30 cellular contexts compared by ENCODE assay signal in the genomic region with DNA sequence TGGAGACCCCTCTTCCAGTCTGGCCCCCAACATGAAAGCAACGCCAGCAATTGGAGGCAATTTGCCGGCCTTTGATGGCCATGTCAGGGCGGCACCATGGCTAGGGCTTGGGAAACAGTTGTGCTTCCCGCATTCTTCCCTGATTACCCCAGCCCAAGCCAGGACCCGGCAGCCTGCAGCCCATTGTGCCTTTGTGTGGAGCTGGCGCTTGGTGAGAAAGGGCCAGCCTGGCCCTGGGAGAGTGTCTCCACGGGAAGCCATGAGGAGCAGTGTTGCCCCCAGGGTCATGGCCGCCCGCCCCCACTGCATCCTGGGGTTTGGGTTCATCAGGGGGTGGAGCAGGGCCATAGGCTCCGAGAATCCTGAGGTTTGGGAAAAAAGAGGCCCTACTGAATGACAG.
DNase-seq lines count a peak whose midpoint lies in the region; ATAC-seq and TF ChIP-seq lines count a peak whose summit lies in the region.
"Had no signal": no experiment of that assay in that cellular context is flagged by ENCODE, and none has a peak within 500 bp of the region (broad histone marks: within the 10 kb centered on the region; RNA-seq: fewer than 3 reads in every experiment).

No MANE protein-coding gene starts in this region.

- H3K23ac ChIP-seq in mesendoderm (ENCODE audit: low read length) = no peak overlapping the region

- no peak overlapping the region for H3K56ac ChIP-seq in mesendoderm (ENCODE audit: low read length)

- peak overlapping the region; percentile 50 for H3K27ac ChIP-seq in ectodermal cell (ENCODE audit: insufficient read depth, low read depth, low read length, poor library complexity, severe bottlenecking)
- no peak overlapping the region for H3K27ac ChIP-seq in mesendoderm (ENCODE audit: low read depth, low read length)
- H3K27ac ChIP-seq: 22Rv1, C4-2B, HL-60 had no signal

- no peak overlapping the region for H4K8ac ChIP-seq in mesendoderm (ENCODE audit: low read depth, low read length)

- no peak overlapping the region for H3K18ac ChIP-seq in mesendoderm (ENCODE audit: low read length)

- H2BK5ac ChIP-seq in mesendoderm (ENCODE audit: low read length) = no peak overlapping the region

- H3K4me3 Mint-ChIP-seq in stimulated activated effector memory CD8-positive, alpha-beta T cell treated with anti-CD3 and anti-CD28 coated beads, Interleukin-12 subunit alpha, Interleukin-12 subunit beta, amount 100 ng/mL, for 72 hours = no peak overlapping the region
- H3K4me3 Mint-ChIP-seq in activated CD4-positive, alpha-beta memory T cell treated with anti-CD3 and anti-CD28 coated beads for 36 hours = no peak overlapping the region
- H3K4me3 Mint-ChIP-seq: B cell; CD8-positive, alpha-beta T cell had no signal

- no peaks in the 10 kb centered on the region for H3K4me1 Mint-ChIP-seq in stimulated activated effector memory CD8-positive, alpha-beta T cell treated with anti-CD3 and anti-CD28 coated beads, Interleukin-12 subunit alpha, Interleukin-12 subunit beta, amount 100 ng/mL, for 72 hours
- no peaks in the 10 kb centered on the region for H3K4me1 Mint-ChIP-seq in activated CD4-positive, alpha-beta memory T cell treated with anti-CD3 and anti-CD28 coated beads for 36 hours (ENCODE audit: low read depth)
- H3K4me1 Mint-ChIP-seq: B cell had no signal

- no peak overlapping the region for H3K4me3 ChIP-seq in ectodermal cell (ENCODE audit: insufficient read depth, low read depth, low read length)
- H3K4me3 ChIP-seq in mesendoderm (ENCODE audit: low read length) = no peak overlapping the region

- no peak overlapping the region for H3K4ac ChIP-seq in mesendoderm (ENCODE audit: low read depth, low read length)

- H3K9me3 ChIP-seq in ectodermal cell (ENCODE audit: control insufficient read depth, low read length) = no peaks in the 10 kb centered on the region
- H3K9me3 ChIP-seq: Caco-2 had no signal

- no peak overlapping the region for H3K4me2 ChIP-seq in mesendoderm (ENCODE audit: low read length)

- no peak for ATAC-seq in activated naive CD4-positive, alpha-beta T cell treated with anti-CD3 and anti-CD28 coated beads, Interleukin-2, amount 50 U/mL, for 72 hours
- no peak for ATAC-seq in stimulated activated effector memory CD8-positive, alpha-beta T cell treated with anti-CD3 and anti-CD28 coated beads, Interleukin-12 subunit alpha, Interleukin-12 subunit beta, amount 100 ng/mL, for 72 hours
- ATAC-seq: CD8-positive, alpha-beta T cell; HepG2; PC-3; Right ventricle myocardium inferior had no signal

- POLR2A ChIA-PET in activated CD4-positive, alpha-beta memory T cell treated with anti-CD3 and anti-CD28 coated beads for 36 hours (lab: Charles Lee) = no interaction called here

- no peaks in the 10 kb centered on the region for H3K36me3 Mint-ChIP-seq in activated naive CD4-positive, alpha-beta T cell treated with anti-CD3 and anti-CD28 coated beads, Interleukin-2, amount 50 U/mL, for 72 hours
- no peaks in the 10 kb centered on the region for H3K36me3 Mint-ChIP-seq in stimulated activated effector memory CD8-positive, alpha-beta T cell treated with anti-CD3 and anti-CD28 coated beads, Interleukin-12 subunit alpha, Interleukin-12 subunit beta, amount 100 ng/mL, for 72 hours
- no peaks in the 10 kb centered on the region for H3K36me3 Mint-ChIP-seq in activated CD4-positive, alpha-beta memory T cell treated with anti-CD3 and anti-CD28 coated beads for 36 hours
- H3K36me3 Mint-ChIP-seq: CD8-positive, alpha-beta T cell had no signal

- no peak for DNase-seq in activated naive CD4-positive, alpha-beta T cell treated with anti-CD3 and anti-CD28 coated beads, Interleukin-2, amount 50 U/mL, for 72 hours (ENCODE audit: low spot score in 2 of 2)
- DNase-seq in activated naive CD4-positive, alpha-beta T cell treated with anti-CD3 and anti-CD28 coated beads, Interleukin-2, amount 50 U/mL, for 16 hours = no peak
- DNase-seq in mesendoderm = peak; percentile 48
- DNase-seq in stimulated activated effector memory CD8-positive, alpha-beta T cell treated with anti-CD3 and anti-CD28 coated beads, Interleukin-12 subunit alpha, Interleukin-12 subunit beta, amount 100 ng/mL, for 72 hours (ENCODE audit: low spot score in 2 of 2) = no peak
- DNase-seq in GM10266 (ENCODE audit: extremely low spot score) = no peak
- no peak for DNase-seq in T1000 (lab: John Stamatoyannopoulos, UW)
- DNase-seq in activated CD4-positive, alpha-beta memory T cell treated with anti-CD3 and anti-CD28 coated beads for 36 hours = no peak
- DNase-seq: Caco-2; CD8-positive, alpha-beta T cell; DMS 273 treated with DMSO at 0.1 percent for 48 hours; DMS79; EL; GF-D8; HCEC 1CT; Karpas-422; NCI-H1092; NCI-H1417 treated with DMSO at 0.1 percent for 48 hours; NCI-H187 treated with DMSO at 0.1 percent for 48 hours; NCI-H2171 treated with DMSO at 0.1 percent for 48 hours; NCI-H345; NCI-H524; NCI-H748 treated with DMSO at 0.1 percent for 48 hours; PC-3 had no signal

- CTCF ChIA-PET in activated CD4-positive, alpha-beta memory T cell treated with anti-CD3 and anti-CD28 coated beads for 36 hours (lab: Charles Lee) = no interaction called here

- H3K27me3 Mint-ChIP-seq in activated CD4-positive, alpha-beta memory T cell treated with anti-CD3 and anti-CD28 coated beads for 36 hours = no peaks in the 10 kb centered on the region
- H3K27me3 Mint-ChIP-seq: B cell had no signal

- no peak overlapping the region for H2BK15ac ChIP-seq in mesendoderm (replicated peaks; ENCODE audit: low read depth)

- H4K5ac ChIP-seq in mesendoderm (ENCODE audit: low read length) = no peak overlapping the region

- no peak overlapping the region for H2AK5ac ChIP-seq in mesendoderm (ENCODE audit: low read length)

- 28 to 34% methylated on average over 10 of the region's 10 CpGs for WGBS in ectodermal cell, 2 experiments
- no CpG with 5 or more reads among the region's 10 CpGs for WGBS in mesendoderm (ENCODE audit: extremely low coverage, insufficient coverage, low lambda C conversion rate)

- no peaks in the 10 kb centered on the region for H3K79me2 ChIP-seq in mesendoderm (ENCODE audit: control insufficient read depth, insufficient read depth, low read length)

- no peaks in the 10 kb centered on the region for H3K36me3 ChIP-seq in ectodermal cell (ENCODE audit: control insufficient read depth, insufficient read depth, low read length)
- H3K36me3 ChIP-seq in mesendoderm (ENCODE audit: control insufficient read depth, insufficient read depth, low read length) = no peaks in the 10 kb centered on the region

- H3K9me3 Mint-ChIP-seq in activated naive CD4-positive, alpha-beta T cell treated with anti-CD3 and anti-CD28 coated beads, Interleukin-2, amount 50 U/mL, for 72 hours = no peaks in the 10 kb centered on the region
- no peaks in the 10 kb centered on the region for H3K9me3 Mint-ChIP-seq in stimulated activated effector memory CD8-positive, alpha-beta T cell treated with anti-CD3 and anti-CD28 coated beads, Interleukin-12 subunit alpha, Interleukin-12 subunit beta, amount 100 ng/mL, for 72 hours
- H3K9me3 Mint-ChIP-seq in activated CD4-positive, alpha-beta memory T cell treated with anti-CD3 and anti-CD28 coated beads for 36 hours = no peaks in the 10 kb centered on the region
- H3K9me3 Mint-ChIP-seq: CD8-positive, alpha-beta T cell had no signal

- TF ChIP-seq CTCF in GM10266 (IDR thresholded peaks at IDR 0.05; ENCODE audit: control insufficient read depth, insufficient read depth, low read depth, missing control alignments) = no peak

- H3K27me3 ChIP-seq in ectodermal cell (ENCODE audit: control insufficient read depth, insufficient read depth, low read length, poor library complexity, severe bottlenecking) = no peaks in the 10 kb centered on the region
- no peaks in the 10 kb centered on the region for H3K27me3 ChIP-seq in mesendoderm (ENCODE audit: insufficient read depth, low read length, poor library complexity)

- H3K27ac Mint-ChIP-seq in activated naive CD4-positive, alpha-beta T cell treated with anti-CD3 and anti-CD28 coated beads, Interleukin-2, amount 50 U/mL, for 72 hours = peak overlapping the region; percentile 30 to 65
- H3K27ac Mint-ChIP-seq in stimulated activated effector memory CD8-positive, alpha-beta T cell treated with anti-CD3 and anti-CD28 coated beads, Interleukin-12 subunit alpha, Interleukin-12 subunit beta, amount 100 ng/mL, for 72 hours = peak overlapping the region; percentile 10
- H3K27ac Mint-ChIP-seq in activated CD4-positive, alpha-beta memory T cell treated with anti-CD3 and anti-CD28 coated beads for 36 hours = no peak overlapping the region
- H3K27ac Mint-ChIP-seq: B cell; CD8-positive, alpha-beta T cell had no signal

- no peak overlapping the region for H3K9ac ChIP-seq in mesendoderm (ENCODE audit: low read length)

- H3K4me1 ChIP-seq in ectodermal cell (ENCODE audit: control insufficient read depth, insufficient read depth, low read length) (peaks cover 51% of the 10 kb centered on the region), mesendoderm (ENCODE audit: control insufficient read depth, low read depth, low read length) (no peaks in the 10 kb centered on the region)
- H3K4me1 ChIP-seq: Caco-2 had no signal

- no peak overlapping the region for H2BK120ac ChIP-seq in mesendoderm (ENCODE audit: low read depth, low read length)

- H3K79me1 ChIP-seq in mesendoderm (ENCODE audit: low read length) = no peaks in the 10 kb centered on the region

- intact Hi-C loops in activated CD4-positive, alpha-beta memory T cell treated with anti-CD3 and anti-CD28 coated beads for 36 hours (cut with micrococcal nuclease) = no loop called here
